ENCODE assay signal across 19 cellular contexts in the genomic region with DNA sequence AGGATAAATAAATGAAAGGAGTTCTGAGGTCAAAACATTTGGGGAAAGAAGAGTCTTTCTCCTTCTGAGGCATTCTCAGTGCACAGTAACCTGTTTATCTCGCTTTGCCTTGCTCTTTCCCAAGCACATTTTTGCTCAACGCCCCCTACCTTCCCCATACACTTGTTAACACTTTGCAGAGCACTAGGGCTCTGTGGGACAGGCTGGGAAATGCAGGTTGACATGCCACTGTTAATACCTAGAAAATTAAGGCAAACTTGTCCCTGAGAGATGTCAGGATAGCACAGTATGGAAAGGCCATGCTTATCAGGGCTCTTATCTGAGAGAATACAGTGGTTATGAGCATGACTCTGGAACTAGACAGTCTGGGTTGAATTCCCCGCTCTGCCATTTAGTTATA.
DNase-seq lines count a peak whose midpoint lies in the region; ATAC-seq and TF ChIP-seq lines count a peak whose summit lies in the region.
"Had no signal": no experiment of that assay in that cellular context is flagged by ENCODE, and none has a peak within 500 bp of the region (broad histone marks: within the 10 kb centered on the region; RNA-seq: fewer than 3 reads in every experiment).

No MANE protein-coding gene starts in this region.

- no peaks in the 10 kb centered on the region for H4K20me1 ChIP-seq in smooth muscle cell (ENCODE audit: low read depth)

- no CpG with 5 or more reads among the region's 3 CpGs for WGBS in mesendoderm (ENCODE audit: extremely low coverage, insufficient coverage, low lambda C conversion rate)
- 73% methylated on average over 3 of the region's 3 CpGs for WGBS in smooth muscle cell (ENCODE audit: low lambda C conversion rate)

- DNase-seq in activated naive CD8-positive, alpha-beta T cell treated with anti-CD3 and anti-CD28 coated beads, Interleukin-2, amount 50 U/mL, for 24 hours: no peak
- DNase-seq in effector memory CD8-positive, alpha-beta T cell: no peak
- DNase-seq in mesendoderm: peak; percentile 51
- no peak for DNase-seq in type B pancreatic cell (ENCODE audit: extremely low spot score, unreplicated experiment)
- DNase-seq in NOMO-1 treated with DMSO at 0.1 percent for 48 hours (lab: John Stamatoyannopoulos, UW; ENCODE audit: unreplicated experiment): no peak
- no peak for DNase-seq in NCI-H1930 (lab: John Stamatoyannopoulos, UW)
- DNase-seq in smooth muscle cell (lab: John Stamatoyannopoulos, UW; ENCODE audit: unreplicated experiment): no peak
- DNase-seq: BE2C; CD4-positive, alpha-beta memory T cell; DMS53; GOT3; NCI-H1694 treated with DMSO at 0.1 percent for 48 hours; NCI-H2107; NCI-H510A; NCI-H774; OCI-M1; Right ventricle myocardium superior had no signal

- H3K36me3 Mint-ChIP-seq in activated naive CD8-positive, alpha-beta T cell: peaks cover 7% of the 10 kb centered on the region
- peaks cover 52% of the 10 kb centered on the region for H3K36me3 Mint-ChIP-seq in activated naive CD8-positive, alpha-beta T cell treated with anti-CD3 and anti-CD28 coated beads, Interleukin-2, amount 50 U/mL, for 24 hours (ENCODE audit: low read depth)
- H3K36me3 Mint-ChIP-seq in effector memory CD8-positive, alpha-beta T cell (ENCODE audit: insufficient read depth): peaks cover 76% of the 10 kb centered on the region
- H3K36me3 Mint-ChIP-seq in type B pancreatic cell: no peaks in the 10 kb centered on the region

- H2BK5ac ChIP-seq in mesendoderm (ENCODE audit: low read length): no peak overlapping the region

- H3F3A ChIP-seq in smooth muscle cell (ENCODE audit: low read depth): no peaks in the 10 kb centered on the region

- H4K8ac ChIP-seq in mesendoderm (ENCODE audit: low read depth, low read length): no peak overlapping the region

- H2AFZ ChIP-seq in smooth muscle cell (ENCODE audit: low read depth): no peak overlapping the region

- no peaks in the 10 kb centered on the region for H3K79me1 ChIP-seq in mesendoderm (ENCODE audit: low read length)

- no peak overlapping the region for H4K5ac ChIP-seq in mesendoderm (ENCODE audit: low read length)

- H3K9ac ChIP-seq in mesendoderm (ENCODE audit: low read length): no peak overlapping the region
- H3K9ac ChIP-seq in smooth muscle cell (ENCODE audit: low read depth): no peak overlapping the region

- no peak for ATAC-seq in activated naive CD8-positive, alpha-beta T cell treated with anti-CD3 and anti-CD28 coated beads, Interleukin-2, amount 50 U/mL, for 24 hours
- no peak for ATAC-seq in effector memory CD8-positive, alpha-beta T cell (replicated peaks)
- ATAC-seq: K562 had no signal

- H3K18ac ChIP-seq in mesendoderm (ENCODE audit: low read length): no peak overlapping the region

- H3K79me2 ChIP-seq in mesendoderm (ENCODE audit: control insufficient read depth, insufficient read depth, low read length): no peaks in the 10 kb centered on the region
- H3K79me2 ChIP-seq in smooth muscle cell (ENCODE audit: low read depth): no peaks in the 10 kb centered on the region

- H3K9me3 Mint-ChIP-seq in activated naive CD8-positive, alpha-beta T cell (ENCODE audit: low read depth): no peaks in the 10 kb centered on the region
- H3K9me3 Mint-ChIP-seq in activated naive CD8-positive, alpha-beta T cell treated with anti-CD3 and anti-CD28 coated beads, Interleukin-2, amount 50 U/mL, for 24 hours: no peaks in the 10 kb centered on the region
- H3K9me3 Mint-ChIP-seq in effector memory CD8-positive, alpha-beta T cell: no peaks in the 10 kb centered on the region
- H3K9me3 Mint-ChIP-seq in type B pancreatic cell: peaks cover 4% of the 10 kb centered on the region
- H3K9me3 Mint-ChIP-seq: CD4-positive, alpha-beta memory T cell had no signal

- H3K27me3 Mint-ChIP-seq in activated naive CD8-positive, alpha-beta T cell: no peaks in the 10 kb centered on the region
- H3K27me3 Mint-ChIP-seq in activated naive CD8-positive, alpha-beta T cell treated with anti-CD3 and anti-CD28 coated beads, Interleukin-2, amount 50 U/mL, for 24 hours: no peaks in the 10 kb centered on the region
- no peaks in the 10 kb centered on the region for H3K27me3 Mint-ChIP-seq in effector memory CD8-positive, alpha-beta T cell
- H3K27me3 Mint-ChIP-seq in type B pancreatic cell: no peaks in the 10 kb centered on the region
- H3K27me3 Mint-ChIP-seq: CD4-positive, alpha-beta memory T cell had no signal

- H3K4me1 ChIP-seq in mesendoderm (ENCODE audit: control insufficient read depth, low read depth, low read length) (no peaks in the 10 kb centered on the region), smooth muscle cell (ENCODE audit: low read depth) (peaks cover 5% of the 10 kb centered on the region)
- H3K4me1 ChIP-seq: BE2C had no signal

- no peak overlapping the region for H3K4me3 Mint-ChIP-seq in activated naive CD8-positive, alpha-beta T cell
- no peak overlapping the region for H3K4me3 Mint-ChIP-seq in activated naive CD8-positive, alpha-beta T cell treated with anti-CD3 and anti-CD28 coated beads, Interleukin-2, amount 50 U/mL, for 24 hours
- H3K4me3 Mint-ChIP-seq in effector memory CD8-positive, alpha-beta T cell: no peak overlapping the region
- peak overlapping the region; percentile 37 for H3K4me3 Mint-ChIP-seq in type B pancreatic cell
- H3K4me3 Mint-ChIP-seq: CD4-positive, alpha-beta memory T cell had no signal

- TF ChIP-seq CTCF in type B pancreatic cell (conservative IDR thresholded peaks at IDR 0.05): no peak
- TF ChIP-seq CTCF in smooth muscle cell (IDR thresholded peaks at IDR 0.05; ENCODE audit: borderline replicate concordance, insufficient read depth, poor library complexity, severe bottlenecking): no peak

- no peak overlapping the region for H3K56ac ChIP-seq in mesendoderm (ENCODE audit: low read length)

- H3K4ac ChIP-seq in mesendoderm (ENCODE audit: low read depth, low read length): no peak overlapping the region

- no peaks in the 10 kb centered on the region for H3K9me3 ChIP-seq in smooth muscle cell (replicated peaks; ENCODE audit: low read depth)
- H3K9me3 ChIP-seq: BE2C had no signal

- H2AK5ac ChIP-seq in mesendoderm (ENCODE audit: low read length): no peak overlapping the region

- H2BK120ac ChIP-seq in mesendoderm (ENCODE audit: low read depth, low read length): no peak overlapping the region

- peak overlapping the region; percentile 36 for H3K27ac Mint-ChIP-seq in activated naive CD8-positive, alpha-beta T cell
- no peak overlapping the region for H3K27ac Mint-ChIP-seq in activated naive CD8-positive, alpha-beta T cell treated with anti-CD3 and anti-CD28 coated beads, Interleukin-2, amount 50 U/mL, for 24 hours
- peak overlapping the region; percentile 47 to 80 for H3K27ac Mint-ChIP-seq in effector memory CD8-positive, alpha-beta T cell
- no peak overlapping the region for H3K27ac Mint-ChIP-seq in type B pancreatic cell

- H3K4me2 ChIP-seq in mesendoderm (ENCODE audit: low read length): no peak overlapping the region
- no peak overlapping the region for H3K4me2 ChIP-seq in smooth muscle cell

- H3K4me3 ChIP-seq in mesendoderm (ENCODE audit: low read length) (no peak overlapping the region), smooth muscle cell (no peak overlapping the region)
- H3K4me3 ChIP-seq: K562 had no signal

- H3K27me3 ChIP-seq in mesendoderm (ENCODE audit: insufficient read depth, low read length, poor library complexity) (no peaks in the 10 kb centered on the region), smooth muscle cell (ENCODE audit: low read depth) (no peaks in the 10 kb centered on the region)
- H3K27me3 ChIP-seq: BE2C had no signal

- peaks cover 3% of the 10 kb centered on the region for H3K4me1 Mint-ChIP-seq in activated naive CD8-positive, alpha-beta T cell (ENCODE audit: low read depth)
- no peaks in the 10 kb centered on the region for H3K4me1 Mint-ChIP-seq in activated naive CD8-positive, alpha-beta T cell treated with anti-CD3 and anti-CD28 coated beads, Interleukin-2, amount 50 U/mL, for 24 hours
- peaks cover 5 to 17% of the 10 kb centered on the region in 2 donors for H3K4me1 Mint-ChIP-seq in effector memory CD8-positive, alpha-beta T cell (ENCODE audit: low read depth in 2 of 2)
- peaks cover 34% of the 10 kb centered on the region for H3K4me1 Mint-ChIP-seq in type B pancreatic cell (ENCODE audit: unreplicated experiment)

- H3K27ac ChIP-seq in mesendoderm (ENCODE audit: low read depth, low read length) (no peak overlapping the region), smooth muscle cell (ENCODE audit: low read depth) (no peak overlapping the region)

- no peak overlapping the region for H2BK15ac ChIP-seq in mesendoderm (replicated peaks; ENCODE audit: low read depth)

- H3K23ac ChIP-seq in mesendoderm (ENCODE audit: low read length): no peak overlapping the region

- H3K36me3 ChIP-seq in mesendoderm (ENCODE audit: control insufficient read depth, insufficient read depth, low read length) (no peaks in the 10 kb centered on the region), smooth muscle cell (ENCODE audit: low read depth) (no peaks in the 10 kb centered on the region)
- H3K36me3 ChIP-seq: BE2C had no signal

Comparison
In these comparisons a context has a peak if more than half of its experiments do, and no peak if none do; other contexts are left out.
1. H3K27ac Mint-ChIP-seq: peak in activated naive CD8-positive, alpha-beta T cell (single experiment) and effector memory CD8-positive, alpha-beta T cell (2 of 2); none in activated naive CD8-positive, alpha-beta T cell treated with anti-CD3 and anti-CD28 coated beads, Interleukin-2, amount 50 U/mL, for 24 hours (single experiment) and type B pancreatic cell (single experiment).